ENCODE assay signal across 35 cellular contexts in genomic region chr11:56887940-56888339, GRCh38.
"Had no signal": no experiment of that assay in that cellular context is flagged by ENCODE, and none has a peak within 500 bp of the region (broad histone marks: within the 10 kb centered on the region; RNA-seq: fewer than 3 reads in every experiment).

No MANE protein-coding gene starts in this region.

- H3K36me3 ChIP-seq: MG63 had no signal

- H3K9me3 ChIP-seq: MG63 had no signal

- H3K4me3 ChIP-seq: MG63 had no signal

- DNase-seq: Karpas-422, Kasumi-1, MG63, MM.1S, MV-4-11, NCI-H1048, NCI-H1092, NCI-H1092 treated with DMSO at 0.1 percent for 48 hours, NCI-H1105, NCI-H1105 treated with DMSO at 0.1 percent for 48 hours, NCI-H1417, NCI-H1417 treated with DMSO at 0.1 percent for 48 hours, NCI-H1436, NCI-H1436 treated with DMSO at 0.1 percent for 48 hours, NCI-H146, NCI-H1694, NCI-H1694 treated with DMSO at 0.1 percent for 48 hours, NCI-H187, NCI-H187 treated with DMSO at 0.1 percent for 48 hours, NCI-H1930, NCI-H2029, NCI-H2029 treated with DMSO at 0.1 percent for 48 hours, NCI-H2081, NCI-H2081 treated with DMSO at 0.1 percent for 48 hours, NCI-H2107, NCI-H2171, NCI-H2171 treated with DMSO at 0.1 percent for 48 hours, NCI-H2227 treated with DMSO at 0.1 percent for 48 hours, NCI-H226, NCI-H345, NCI-H446, NCI-H446 treated with DMSO at 0.1 percent for 48 hours, NCI-H510A, NCI-H510A treated with DMSO at 0.1 percent for 48 hours, NCI-H524 had no signal
